Comparison of ENCODE assay signal across 8 cellular contexts in genomic region chr12:124694846-124695497, GRCh38.
DNase-seq lines count a peak whose midpoint lies in the region; ATAC-seq and TF ChIP-seq lines count a peak whose summit lies in the region.

No MANE protein-coding gene starts in this region.

- H3K9me3 Mint-ChIP-seq in natural killer cell treated with Interleukin-12 subunit alpha and Interleukin-12 subunit beta and Interleukin-15 and Interleukin-18, amount 100 ng/mL, for 72 hours = no peaks in the 10 kb centered on the region

- in situ Hi-C loops in KBM-7 (cut with MboI; ENCODE audit: low pct_unique_long_range_greater_than_20kb, low sequenced_read_pairs) = no loop called here

- TF ChIP-seq CTCF in AG10803 (conservative IDR thresholded peaks at IDR 0.05; ENCODE audit: low read length) = 0 out of 2 replicates have a peak, but pooled peaks have one; percentile 8

- DNase-seq in AG10803 (ENCODE audit: low read depth) = peak; percentile 85
- DNase-seq in KBM-7 = peak; percentile 63
- DNase-seq in astrocyte of the hippocampus (ENCODE audit: low read depth, low spot score) = peak; percentile 90
- peak; percentile 72 for DNase-seq in iris pigment epithelial cell (ENCODE audit: low read depth)
- no peak for DNase-seq in natural killer cell treated with Interleukin-12 subunit alpha and Interleukin-12 subunit beta and Interleukin-15 and Interleukin-18, amount 100 ng/mL, for 72 hours (ENCODE audit: low spot score)

- ATAC-seq in HG02798 (IDR thresholded peaks at IDR 0.05; ENCODE audit: poor library complexity, unreplicated experiment) = no peak
- no peak for ATAC-seq in HG03135 (IDR thresholded peaks at IDR 0.05; ENCODE audit: unreplicated experiment)
- ATAC-seq in GM21367 (IDR thresholded peaks at IDR 0.05; ENCODE audit: unreplicated experiment) = no peak
- ATAC-seq in natural killer cell treated with Interleukin-12 subunit alpha and Interleukin-12 subunit beta and Interleukin-15 and Interleukin-18, amount 100 ng/mL, for 72 hours = no peak

- no peak overlapping the region for H3K27ac Mint-ChIP-seq in natural killer cell treated with Interleukin-12 subunit alpha and Interleukin-12 subunit beta and Interleukin-15 and Interleukin-18, amount 100 ng/mL, for 72 hours

- peaks cover 17 to 28% of the 10 kb centered on the region in 2 donors for H3K4me1 Mint-ChIP-seq in natural killer cell treated with Interleukin-12 subunit alpha and Interleukin-12 subunit beta and Interleukin-15 and Interleukin-18, amount 100 ng/mL, for 72 hours (ENCODE audit: low read depth in 2 of 2)

- no peak overlapping the region for H3K4me3 Mint-ChIP-seq in natural killer cell treated with Interleukin-12 subunit alpha and Interleukin-12 subunit beta and Interleukin-15 and Interleukin-18, amount 100 ng/mL, for 72 hours

- no peak overlapping the region for H3K4me3 ChIP-seq in AG10803 (ENCODE audit: low read length)

- peaks cover 8% of the 10 kb centered on the region for H3K36me3 Mint-ChIP-seq in natural killer cell treated with Interleukin-12 subunit alpha and Interleukin-12 subunit beta and Interleukin-15 and Interleukin-18, amount 100 ng/mL, for 72 hours

- peaks cover 23 to 24% of the 10 kb centered on the region in 2 donors for H3K27me3 Mint-ChIP-seq in natural killer cell treated with Interleukin-12 subunit alpha and Interleukin-12 subunit beta and Interleukin-15 and Interleukin-18, amount 100 ng/mL, for 72 hours
